ENCODE assay signal across 1 cellular context in genomic region chrX:57905141-57905540, GRCh38.
TF ChIP-seq lines count a peak whose summit lies in the region.

No MANE protein-coding gene starts in this region.

TF ChIP-seq in A549, 52 proteins besides CTCF, POLR2A, EP300 and RAD21 (continued from another document):
- TF ChIP-seq BCL3 (IDR thresholded peaks at IDR 0.05) (no peak), USF2 (IDR thresholded peaks at IDR 0.05) (no peak), HEYL (CRISPR knock-in tag; IDR thresholded peaks at IDR 0.05) (no peak)
